ENCODE assay signal across 19 cellular contexts in genomic region chr12:115118177-115118724, GRCh38.
DNase-seq lines count a peak whose midpoint lies in the region; ATAC-seq, FAIRE-seq and TF ChIP-seq lines count a peak whose summit lies in the region.
"Had no signal": no experiment of that assay in that cellular context is flagged by ENCODE, and none has a peak within 500 bp of the region (broad histone marks: within the 10 kb centered on the region; RNA-seq: fewer than 3 reads in every experiment).

No MANE protein-coding gene starts in this region.

- no peak for TF ChIP-seq CTCF in body of pancreas (IDR thresholded peaks at IDR 0.05)
- no peak for TF ChIP-seq CTCF in hepatocyte (IDR thresholded peaks at IDR 0.05; ENCODE audit: poor library complexity)

- H3K4me1 ChIP-seq in body of pancreas (peaks cover 24% of the 10 kb centered on the region), hepatocyte (ENCODE audit: insufficient read depth) (peaks cover 5% of the 10 kb centered on the region), small intestine (ENCODE audit: control insufficient read depth in 2 of 2, insufficient read depth in 1 of 2, low read depth in 1 of 2, low read length in 1 of 2) (no peaks in the 10 kb centered on the region)
- H3K4me1 ChIP-seq: BE2C had no signal

- DNase-seq in LoVo (ENCODE audit: low spot score) (peak; percentile 49), body of pancreas (no peak), hepatocyte (ENCODE audit: low spot score) (peak; percentile 17), small intestine (peak; percentile 72), AG08396 (ENCODE audit: low spot score) (no peak), NCI-H446 treated with DMSO at 0.1 percent for 48 hours (lab: John Stamatoyannopoulos, UW) (no peak)
- DNase-seq: BE2C; CD4-positive, alpha-beta memory T cell; COR-L47; DND-41; GDM1; GOT3; H9 had no signal

- H3K79me2 ChIP-seq in hepatocyte: no peaks in the 10 kb centered on the region

- ATAC-seq in body of pancreas: peak; percentile 93
- no peak for ATAC-seq in HG03196 (IDR thresholded peaks at IDR 0.05; ENCODE audit: unreplicated experiment)

- no peak for TF ChIP-seq POLR2A in body of pancreas (IDR thresholded peaks at IDR 0.05)

- no peaks in the 10 kb centered on the region for H4K20me1 ChIP-seq in hepatocyte (ENCODE audit: insufficient read depth, poor library complexity, severe bottlenecking)

- intact Hi-C loops in body of pancreas (cut with DNase I): no loop called here

- H3K4me2 ChIP-seq in hepatocyte: no peak overlapping the region

- H3K4me3 ChIP-seq in body of pancreas (no peak overlapping the region), hepatocyte (no peak overlapping the region), small intestine (ENCODE audit: low read depth in 1 of 2, low read length in 2 of 2) (no peak overlapping the region)

- H3K27ac ChIP-seq in body of pancreas: peak overlapping the region in 3 of 4 donors; percentile 39 to 68 (median 45)
- H3K27ac ChIP-seq in hepatocyte: peak overlapping the region; percentile 85
- H3K27ac ChIP-seq in small intestine (ENCODE audit: low read depth in 1 of 2, low read length in 1 of 2): no peak overlapping the region
- H3K27ac ChIP-seq: C4-2B, HL-60 had no signal

- no peak overlapping the region for H2AFZ ChIP-seq in hepatocyte

- no peaks in the 10 kb centered on the region for H3K9me2 ChIP-seq in hepatocyte (replicated peaks; ENCODE audit: insufficient read depth)

- peak; percentile 94 for FAIRE-seq in small intestine (lab: Jason Lieb, UNC)
- FAIRE-seq: A204.1, GM12892, GM19239 had no signal

- H3K36me3 ChIP-seq in body of pancreas (replicated peaks in 1 of 2; ENCODE audit: insufficient read depth in 1 of 2, low read depth in 2 of 2): no peaks in the 10 kb centered on the region
- H3K36me3 ChIP-seq in hepatocyte (replicated peaks; ENCODE audit: insufficient read depth, low read depth): no peaks in the 10 kb centered on the region
- H3K36me3 ChIP-seq in small intestine (ENCODE audit: control insufficient read depth in 2 of 2, insufficient read depth in 2 of 2, low read length in 2 of 2): no peaks in the 10 kb centered on the region
- H3K36me3 ChIP-seq: BE2C had no signal

- H3K9me3 ChIP-seq in body of pancreas (no peaks in the 10 kb centered on the region), hepatocyte (ENCODE audit: low read depth) (no peaks in the 10 kb centered on the region), small intestine (ENCODE audit: control insufficient read depth, low read depth) (no peaks in the 10 kb centered on the region)
- H3K9me3 ChIP-seq: BE2C had no signal

- 18 to 28% methylated on average over 3 of the region's 3 CpGs for WGBS in body of pancreas, 2 donors
- 63% methylated on average over 3 of the region's 3 CpGs for WGBS in hepatocyte (ENCODE audit: low lambda C conversion rate, missing lambda C conversion rate)
- WGBS in small intestine, 3 donors: 17 to 64% (median 29%) methylated on average over 3 of the region's 3 CpGs

- H3K27me3 ChIP-seq in body of pancreas: no peaks in the 10 kb centered on the region
- no peaks in the 10 kb centered on the region for H3K27me3 ChIP-seq in hepatocyte
- H3K27me3 ChIP-seq in small intestine (ENCODE audit: control insufficient read depth in 2 of 2, insufficient read depth in 2 of 2, low read length in 2 of 2): no peaks in the 10 kb centered on the region
- H3K27me3 ChIP-seq: BE2C had no signal

Comparison
In these comparisons a context has a peak if more than half of its experiments do, and no peak if none do; other contexts are left out.
1. DNase-seq: peak in LoVo (single experiment), hepatocyte (single experiment) and small intestine (single experiment); none in body of pancreas (0 of 4), AG08396 (single experiment) and NCI-H446 treated with DMSO at 0.1 percent for 48 hours (single experiment).
2. H3K27ac ChIP-seq: peak in body of pancreas (3 of 4) and hepatocyte (single experiment); none in small intestine (0 of 2).